In the genomic region with DNA sequence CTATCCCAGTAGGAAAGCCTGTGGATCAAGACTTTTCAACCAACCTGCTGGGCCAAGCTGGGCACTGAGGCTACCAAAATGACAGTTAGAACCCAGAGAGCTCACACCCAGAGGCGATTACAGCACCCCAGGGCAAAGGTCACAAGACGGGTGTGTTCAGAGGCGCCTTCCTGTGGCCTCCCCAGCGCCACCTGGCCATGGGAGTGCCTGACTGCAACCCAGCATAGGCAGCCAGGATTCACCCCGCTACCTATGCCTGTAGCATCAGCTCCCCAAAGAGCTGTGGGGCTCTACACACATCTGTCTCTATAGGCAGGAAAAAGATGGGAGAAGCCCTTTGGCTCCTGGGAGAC, we compare ENCODE assay signal across 8 cellular contexts. TPM values are rescaled to one million over a fixed set of nuclear protein-coding genes. Genes with fewer than 3 reads are reported as not detected.
DNase-seq lines count a peak whose midpoint lies in the region; ATAC-seq and TF ChIP-seq lines count a peak whose summit lies in the region.

No MANE protein-coding gene starts in this region.

- H3K27me3 ChIP-seq in OCI-LY3 (ENCODE audit: low read depth, low read length) (no peaks in the 10 kb centered on the region), aorta (ENCODE audit: control insufficient read depth in 1 of 2, insufficient read depth in 2 of 2, low read length in 1 of 2) (no peaks in the 10 kb centered on the region)

- no peak for TF ChIP-seq POLR2A in erythroblast (IDR thresholded peaks at IDR 0.05; ENCODE audit: low read length)

- no peak for ATAC-seq in aorta (ENCODE audit: low FRiP score)

- intact Hi-C loops in aorta (cut with DNase I): no loop called here

- no peaks in the 10 kb centered on the region for H3K4me1 ChIP-seq in OCI-LY3 (ENCODE audit: low read length)
- H3K4me1 ChIP-seq in aorta (ENCODE audit: control insufficient read depth in 1 of 2, insufficient read depth in 2 of 2, low read length in 2 of 2): no peaks in the 10 kb centered on the region

- H3K4me3 ChIP-seq in OCI-LY3 (ENCODE audit: low read length): no peak overlapping the region
- H3K4me3 ChIP-seq in aorta (ENCODE audit: low read length in 2 of 2): no peak overlapping the region

- DNase-seq in DMS53 (lab: John Stamatoyannopoulos, UW): peak; percentile 54
- no peak for DNase-seq in DMS53 treated with DMSO at 0.1 percent for 48 hours (lab: John Stamatoyannopoulos, UW; ENCODE audit: unreplicated experiment)
- DNase-seq in HCEC 1CT: peak; percentile 32
- peak; percentile 81 to 84 for DNase-seq in erythroblast (lab: John Stamatoyannopoulos, UW)
- peak; percentile 42 to 58 for DNase-seq in aorta
- no peak for DNase-seq in superior temporal gyrus (ENCODE audit: extremely low spot score)
- DNase-seq in D341Med (ENCODE audit: low spot score): no peak

- H4K20me1 ChIP-seq in OCI-LY3 (ENCODE audit: insufficient read depth, low read length): no peaks in the 10 kb centered on the region

- H3K4me2 ChIP-seq in OCI-LY3 (ENCODE audit: low read length): no peak overlapping the region

- H3K9ac ChIP-seq in OCI-LY3 (ENCODE audit: low read length): no peak overlapping the region

- no peaks in the 10 kb centered on the region for H3K9me3 ChIP-seq in OCI-LY3 (ENCODE audit: insufficient read depth, low read length)
- H3K9me3 ChIP-seq in aorta (ENCODE audit: control insufficient read depth, low read length): no peaks in the 10 kb centered on the region

- H3K27ac ChIP-seq in OCI-LY3 (ENCODE audit: low read length) (no peak overlapping the region), aorta (ENCODE audit: low read depth in 1 of 2, low read length in 2 of 2) (no peak overlapping the region)

- H3K36me3 ChIP-seq in OCI-LY3 (replicated peaks; ENCODE audit: low read depth, low read length): no peaks in the 10 kb centered on the region
- peaks cover 9 to 22% of the 10 kb centered on the region in 2 donors for H3K36me3 ChIP-seq in aorta (ENCODE audit: control insufficient read depth in 1 of 2, insufficient read depth in 2 of 2, low read length in 1 of 2)

- 63 to 69% methylated on average over 5 of the region's 5 CpGs for WGBS in aorta, 2 donors

- peak; percentile 34 for TF ChIP-seq CTCF in OCI-LY3 (IDR thresholded peaks at IDR 0.05; ENCODE audit: low read depth, low read length)

- no peaks in the 10 kb centered on the region for H3K79me2 ChIP-seq in OCI-LY3 (ENCODE audit: low read length)

- peak overlapping the region; percentile 60; the same call in 1 of the 2 replicates for H2AFZ ChIP-seq in OCI-LY3 (ENCODE audit: low read depth, low read length)

RNA-seq across cellular contexts. Expression of gene PDGFRB, which starts 33.5 kb away (rescaled TPM):
- total RNA-seq in aorta: 100 to 1,000 TPM; 217 to 360 TPM
- polyA plus RNA-seq in aorta: 100 to 1,000 TPM in 1 of 2 donors, 10 to 100 TPM in 1; 44.0 to 353 TPM

RNA-seq across cellular contexts. Expression of gene CSF1R, which starts 35.8 kb away (rescaled TPM):
- 100 to 1,000 TPM in 1 of 2 donors, 10 to 100 TPM in 1; 35.3 to 125 TPM for total RNA-seq in aorta
- polyA plus RNA-seq in aorta: 10 to 100 TPM in 1 of 2 donors, 1 to 10 TPM in 1; 3.4 to 15.0 TPM

RNA-seq across cellular contexts. Expression of gene CDX1, which starts 44.4 kb away (rescaled TPM):
- total RNA-seq in aorta: not detected
- polyA plus RNA-seq in aorta: 10 to 100 TPM in 1 of 2 donors, under 1 TPM in 1; 0.69 to 30.2 TPM

Comparison
In these comparisons a context has a peak if more than half of its experiments do, and no peak if none do; other contexts are left out.
1. DNase-seq: peak in DMS53 (single experiment), HCEC 1CT (single experiment), erythroblast (2 of 2) and aorta (2 of 2); none in DMS53 treated with DMSO at 0.1 percent for 48 hours (single experiment), superior temporal gyrus (single experiment) and D341Med (single experiment).